In the genomic region with DNA sequence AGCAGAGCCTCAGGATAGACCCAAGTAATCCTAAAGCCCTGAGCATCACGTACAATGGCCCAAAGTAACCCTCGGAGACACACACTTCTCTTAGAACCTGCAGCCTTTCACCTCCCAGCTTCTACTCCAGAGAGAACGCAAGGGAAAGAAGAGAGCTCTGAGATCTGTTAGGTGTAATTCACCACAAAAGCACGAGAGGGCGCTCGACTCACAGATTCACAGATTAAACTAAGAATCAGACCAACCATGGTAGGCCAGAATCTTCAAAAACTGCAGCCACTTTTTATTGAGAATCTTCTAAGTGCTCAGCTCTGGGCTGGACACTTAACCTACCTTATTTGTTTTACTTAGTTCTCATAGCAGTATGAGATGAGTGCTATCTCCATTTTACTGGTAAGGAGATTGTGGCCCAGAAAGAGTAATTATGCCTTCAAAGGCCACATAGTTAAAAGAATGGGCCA, we compare ENCODE assay signal across 8 cellular contexts. TPM values are rescaled to one million over a fixed set of nuclear protein-coding genes. Genes with fewer than 3 reads are reported as not detected.
DNase-seq lines count a peak whose midpoint lies in the region; ATAC-seq, FAIRE-seq and TF ChIP-seq lines count a peak whose summit lies in the region.

No MANE protein-coding gene starts in this region.

- FAIRE-seq in G401.6 (lab: Jason Lieb, UNC): peak; percentile 96
- peak; percentile 84 for FAIRE-seq in kidney (lab: Jason Lieb, UNC)

- no peaks in the 10 kb centered on the region for H3K9me3 Mint-ChIP-seq in central memory CD8-positive, alpha-beta T cell

- H3K27ac Mint-ChIP-seq in central memory CD8-positive, alpha-beta T cell (ENCODE audit: low read depth): peak overlapping the region; percentile 100

- peak; percentile 98 for TF ChIP-seq CTCF in kidney (IDR thresholded peaks at IDR 0.05; ENCODE audit: borderline replicate concordance, extremely low read depth, insufficient read depth)

- H3K36me3 ChIP-seq in kidney (ENCODE audit: control insufficient read depth in 1 of 2, insufficient read depth in 2 of 2, low read length in 2 of 2): no peaks in the 10 kb centered on the region

- peak overlapping the region; percentile 99 for H3K4me3 Mint-ChIP-seq in central memory CD8-positive, alpha-beta T cell

- intact Hi-C loops in kidney (cut with DNase I): no loop called here

- peak overlapping the region; percentile 11 to 43 for H3K9ac ChIP-seq in kidney (ENCODE audit: low read length in 2 of 2)

- DNase-seq in NCI-H345 (lab: John Stamatoyannopoulos, UW) (peak; percentile 71), kidney (peak; percentile 76)
- peak; percentile 85 for DNase-seq in activated CD4-positive, CD25-positive, alpha-beta regulatory T cell treated with anti-CD3 and anti-CD28 coated beads, Interleukin-2, amount 50 U/mL, for 16 hours (ENCODE audit: low read depth, low spot score)
- DNase-seq in central memory CD8-positive, alpha-beta T cell (ENCODE audit: low spot score in 2 of 2): peak; percentile 86 to 92
- peak; percentile 78 to 98 (median 82) for DNase-seq in stimulated activated CD4-positive, alpha-beta T cell treated with anti-CD3 and anti-CD28 coated beads, Interleukin-12 subunit alpha, Interleukin-12 subunit beta, amount 100 ng/mL, for 48 hours (ENCODE audit: low read depth in 2 of 3, low spot score in 1 of 3)

- H3K4me1 ChIP-seq in kidney (ENCODE audit: control insufficient read depth in 1 of 2, insufficient read depth in 1 of 2, low read depth in 1 of 2, low read length in 2 of 2): peaks cover 14% of the 10 kb centered on the region in 2 donors

- ATAC-seq in HG03139 (IDR thresholded peaks at IDR 0.05; ENCODE audit: unreplicated experiment) (peak; percentile 40), HG02588 (IDR thresholded peaks at IDR 0.05; ENCODE audit: unreplicated experiment) (no peak)
- peak; percentile 25 for ATAC-seq in central memory CD8-positive, alpha-beta T cell (replicated peaks; ENCODE audit: extremely low read depth, poor library complexity, severe bottlenecking)

- H3K9me3 ChIP-seq in kidney (ENCODE audit: control insufficient read depth in 1 of 2, low read length in 2 of 2): no peaks in the 10 kb centered on the region

- H3K27me3 Mint-ChIP-seq in central memory CD8-positive, alpha-beta T cell: no peaks in the 10 kb centered on the region

- H3K4me3 ChIP-seq in kidney (ENCODE audit: low read length in 2 of 2): peak overlapping the region; percentile 83 to 96

- peak overlapping the region; percentile 39 to 79 for H3K27ac ChIP-seq in kidney (ENCODE audit: low read depth in 2 of 2, low read length in 2 of 2)

- H3K36me3 Mint-ChIP-seq in central memory CD8-positive, alpha-beta T cell (ENCODE audit: insufficient read depth): peaks cover 29% of the 10 kb centered on the region

- peaks cover 33% of the 10 kb centered on the region for H3K4me1 Mint-ChIP-seq in central memory CD8-positive, alpha-beta T cell

RNA-seq across cellular contexts. Expression of gene DDX23, which starts 1.3 kb away (rescaled TPM):
- 65.5 TPM for total RNA-seq in kidney
- polyA plus RNA-seq in kidney (ENCODE audit: insufficient read depth, low read depth, low replicate concordance): 31.9 TPM

RNA-seq across cellular contexts. Expression of gene RND1, which starts 12.4 kb away (rescaled TPM):
- total RNA-seq in kidney: 1.0 TPM
- polyA plus RNA-seq in kidney (ENCODE audit: insufficient read depth, low read depth, low replicate concordance): 2.2 TPM

RNA-seq across cellular contexts. Expression of gene CACNB3, which starts 35.0 kb away (rescaled TPM):
- 19.6 TPM for total RNA-seq in kidney
- 17.9 TPM for polyA plus RNA-seq in kidney (ENCODE audit: insufficient read depth, low read depth, low replicate concordance)
